In the genomic region with DNA sequence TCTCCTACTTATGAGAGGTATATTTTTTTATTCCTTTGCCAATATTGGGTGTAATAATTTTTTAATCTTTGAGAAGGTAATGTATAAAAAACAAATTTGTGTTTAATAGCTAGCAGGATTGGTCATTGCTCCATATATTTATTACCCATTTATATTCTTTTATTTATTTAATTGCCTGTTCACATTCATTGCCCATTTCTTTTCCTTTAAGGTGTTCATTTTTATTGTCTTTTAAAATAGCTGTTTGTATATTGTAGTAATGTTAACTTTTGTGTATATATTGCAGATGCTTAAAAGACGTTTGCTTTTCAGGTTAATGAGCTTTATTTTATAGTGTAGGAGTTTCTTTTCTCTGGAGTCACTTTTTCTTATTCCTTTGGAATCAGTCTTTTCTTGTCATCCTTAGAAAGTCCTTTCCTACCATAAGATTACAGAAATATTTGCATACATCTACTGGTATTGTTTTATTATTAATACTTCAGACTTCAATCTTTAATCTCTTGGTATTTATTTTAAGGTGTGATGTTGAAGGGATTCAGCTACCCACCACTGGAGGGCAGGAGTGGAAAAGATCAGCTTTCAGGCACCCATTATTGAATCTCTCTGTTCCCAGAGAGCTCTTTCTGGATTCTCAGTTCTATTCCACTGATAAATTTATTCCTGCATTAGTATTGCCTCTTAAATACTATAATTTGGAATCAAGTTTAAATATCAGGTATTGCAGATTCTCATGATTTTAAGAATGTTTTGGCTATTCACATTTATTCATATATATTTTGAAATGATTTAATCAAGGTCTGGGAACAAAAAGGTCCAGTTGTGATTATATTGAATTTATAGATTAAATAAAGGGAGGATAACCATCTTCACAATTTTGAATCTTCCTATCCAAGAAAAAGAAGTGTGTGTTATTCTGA, we compare ENCODE assay signal across 8 cellular contexts. TPM values are rescaled to one million over a fixed set of nuclear protein-coding genes. Genes with fewer than 3 reads are reported as not detected.
DNase-seq lines count a peak whose midpoint lies in the region; ATAC-seq lines count a peak whose summit lies in the region.

No MANE protein-coding gene starts in this region.

- no peak overlapping the region for H2AK5ac ChIP-seq in trophoblast cell (ENCODE audit: low read length)

- no peak overlapping the region for H3K4me2 ChIP-seq in trophoblast cell (ENCODE audit: low read length)

- peak; percentile 33 for DNase-seq in NCI-H2107 treated with DMSO at 0.1 percent for 48 hours (lab: John Stamatoyannopoulos, UW; ENCODE audit: unreplicated experiment)
- no peak for DNase-seq in NCI-H2107 (lab: John Stamatoyannopoulos, UW)
- DNase-seq in M059J (ENCODE audit: low read depth) = peak; percentile 15
- peak; percentile 3 for DNase-seq in central memory CD4-positive, alpha-beta T cell
- peak; percentile 10 to 44 for DNase-seq in trophoblast cell
- DNase-seq in NCI-H446 treated with DMSO at 0.1 percent for 48 hours (lab: John Stamatoyannopoulos, UW) = no peak

- H4K12ac ChIP-seq in trophoblast cell (ENCODE audit: low read depth, low read length) = no peak overlapping the region

- ATAC-seq in GM18868 (IDR thresholded peaks at IDR 0.05; ENCODE audit: unreplicated experiment) (no peak), HG02981 (IDR thresholded peaks at IDR 0.05; ENCODE audit: unreplicated experiment) (no peak)

- H3K79me2 ChIP-seq in trophoblast cell (ENCODE audit: control insufficient read depth, insufficient read depth, low read length, poor library complexity) = no peaks in the 10 kb centered on the region

- no CpG with 5 or more reads among the region's 1 CpG for WGBS in trophoblast cell (ENCODE audit: extremely low coverage, insufficient coverage, insufficient read length)

- no peak overlapping the region for H2BK5ac ChIP-seq in trophoblast cell (ENCODE audit: low read depth, low read length, poor library complexity)

- H3K18ac ChIP-seq in trophoblast cell (ENCODE audit: low read length) = no peak overlapping the region

- no peaks in the 10 kb centered on the region for H3K36me3 ChIP-seq in trophoblast cell (ENCODE audit: control insufficient read depth in 1 of 2, insufficient read depth in 2 of 2, low read length in 2 of 2)

- no peak overlapping the region for H3K27ac ChIP-seq in trophoblast cell (ENCODE audit: low read depth, low read length)

- H3K9ac ChIP-seq in trophoblast cell (ENCODE audit: low read length) = no peak overlapping the region

- H4K91ac ChIP-seq in trophoblast cell (ENCODE audit: low read depth, low read length) = no peak overlapping the region

- H3K4me3 ChIP-seq in trophoblast cell (ENCODE audit: low read depth, low read length) = no peak overlapping the region

- no peak overlapping the region for H3K4ac ChIP-seq in trophoblast cell (ENCODE audit: low read depth, low read length)

- no peak overlapping the region for H3K23ac ChIP-seq in trophoblast cell (ENCODE audit: low read length)

- no peak overlapping the region for H2BK120ac ChIP-seq in trophoblast cell (ENCODE audit: insufficient read depth, low read length, poor library complexity)

- no peaks in the 10 kb centered on the region for H3K9me3 ChIP-seq in trophoblast cell (ENCODE audit: insufficient read depth, low read depth, low read length)

- no peak overlapping the region for H2AFZ ChIP-seq in trophoblast cell (ENCODE audit: insufficient read depth, low read length, poor library complexity)

- no peaks in the 10 kb centered on the region for H3K79me1 ChIP-seq in trophoblast cell (ENCODE audit: low read length)

- H4K8ac ChIP-seq in trophoblast cell (ENCODE audit: low read depth, low read length) = no peak overlapping the region

- no peak overlapping the region for H3K14ac ChIP-seq in trophoblast cell (ENCODE audit: low read length)

- no peak overlapping the region for H2BK12ac ChIP-seq in trophoblast cell (ENCODE audit: low read length)

- H3K27me3 ChIP-seq in trophoblast cell (ENCODE audit: insufficient read depth, low read length) = no peaks in the 10 kb centered on the region

- H3K4me1 ChIP-seq in trophoblast cell (ENCODE audit: control insufficient read depth in 1 of 2, insufficient read depth in 2 of 2, low read length in 2 of 2) = no peaks in the 10 kb centered on the region

RNA-seq across cellular contexts. Expression of gene PPM1A, which starts 17.3 kb away (rescaled TPM):
- total RNA-seq in M059J (2014; rRNA removed; shearing (Covaris generic)) = 20.0 and 23.4 TPM in 2 replicates
- polyA plus RNA-seq in trophoblast cell (2013) = 26.0 and 27.2 TPM in 2 replicates

Comparison
In these comparisons a context has a peak if more than half of its experiments do, and no peak if none do; other contexts are left out.
1. DNase-seq: peak in NCI-H2107 treated with DMSO at 0.1 percent for 48 hours (single experiment), M059J (single experiment), central memory CD4-positive, alpha-beta T cell (single experiment) and trophoblast cell (2 of 2); none in NCI-H2107 (single experiment) and NCI-H446 treated with DMSO at 0.1 percent for 48 hours (single experiment).